ENCODE assay signal across 31 cellular contexts in the genomic region with DNA sequence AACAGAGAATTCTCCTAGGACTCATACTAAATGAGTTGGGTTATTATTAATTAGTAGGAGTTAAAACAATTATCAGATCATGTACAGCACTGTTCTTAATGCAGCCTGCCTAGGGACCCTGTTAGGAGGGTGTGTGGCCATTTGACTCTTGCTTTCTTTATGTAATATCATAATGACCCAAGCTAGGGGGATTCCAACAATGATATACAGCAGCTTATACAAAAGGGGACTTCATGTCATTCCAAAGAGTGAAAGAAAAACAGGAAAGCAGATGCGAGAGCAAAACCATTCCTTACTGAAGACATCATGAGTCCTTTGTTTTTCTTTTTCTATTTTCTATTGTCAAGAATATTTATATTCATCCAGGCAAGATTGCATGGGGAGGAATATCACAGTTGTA.
"Had no signal": no experiment of that assay in that cellular context is flagged by ENCODE, and none has a peak within 500 bp of the region (broad histone marks: within the 10 kb centered on the region; RNA-seq: fewer than 3 reads in every experiment).

No MANE protein-coding gene starts in this region.

- H3K4me1 Mint-ChIP-seq: activated CD4-positive, alpha-beta memory T cell treated with anti-CD3 and anti-CD28 coated beads, Interleukin-2, amount 10 ng/mL, durations not matched to agents 7 days and 5 days; activated CD4-positive, alpha-beta T cell treated with anti-CD3 and anti-CD28 coated beads, Interleukin-2, amount 10 ng/mL, durations not matched to agents 7 days and 5 days; stimulated activated memory B cell treated with anti-CD40 and anti-IgM and Interleukin-4, amounts not matched to agents 10 μg/mL and 1 μg/mL and 100 μg/mL, for 72 hours; stimulated activated naive CD8-positive, alpha-beta T cell treated with anti-CD3 and anti-CD28 coated beads, Interleukin-15, amount 100 ng/mL, for 72 hours had no signal

- H3K9ac ChIP-seq: parathyroid adenoma had no signal

- H3K36me3 Mint-ChIP-seq: activated naive CD4-positive, alpha-beta T cell treated with anti-CD3 and anti-CD28 coated beads, Interleukin-2, amount 50 U/mL, for 72 hours; stimulated activated memory B cell treated with anti-CD40 and anti-IgM and Interleukin-4, amounts not matched to agents 10 μg/mL and 1 μg/mL and 100 μg/mL, for 72 hours; type B pancreatic cell; WTC11 had no signal

- H3K4me3 ChIP-seq: dorsolateral prefrontal cortex, left lung, lower lobe of right lung, mucosa of descending colon, psoas muscle, right atrium auricular region, smooth muscle cell, uterus had no signal

- H3K27ac Mint-ChIP-seq: activated CD4-positive, alpha-beta memory T cell treated with anti-CD3 and anti-CD28 coated beads, Interleukin-2, amount 10 ng/mL, durations not matched to agents 7 days and 5 days; activated CD4-positive, alpha-beta T cell treated with anti-CD3 and anti-CD28 coated beads, Interleukin-2, amount 10 ng/mL, durations not matched to agents 7 days and 5 days; activated naive CD4-positive, alpha-beta T cell treated with anti-CD3 and anti-CD28 coated beads, Interleukin-2, amount 50 U/mL, for 72 hours; activated T-cell treated with anti-CD3 and anti-CD28 coated beads, Interleukin-2, amount 50 U/mL, for 24 hours; activated T-helper 2 cell treated with anti-CD3 and anti-CD28 coated beads, Interferon-gamma antibody, Interleukin-2, Interleukin-4, amounts not matched to agents 10 μg/mL and 5 μg/mL and 100 μg/mL, durations not matched to agents 14 hours and 24 hours and 36 hours; stimulated activated memory B cell treated with anti-CD40 and anti-IgM and Interleukin-4, amounts not matched to agents 10 μg/mL and 1 μg/mL and 100 μg/mL, for 72 hours; stimulated activated naive CD8-positive, alpha-beta T cell treated with anti-CD3 and anti-CD28 coated beads, Interleukin-15, amount 100 ng/mL, for 72 hours; T-helper 17 cell; type B pancreatic cell; WTC11 had no signal

- H3K4me2 ChIP-seq: smooth muscle cell had no signal

- DNase-seq: activated CD4-positive, alpha-beta memory T cell treated with anti-CD3 and anti-CD28 coated beads, Interleukin-2, amount 10 ng/mL, durations not matched to agents 7 days and 5 days; activated CD4-positive, alpha-beta T cell treated with anti-CD3 and anti-CD28 coated beads for 1 hour; activated CD4-positive, alpha-beta T cell treated with anti-CD3 and anti-CD28 coated beads, Interleukin-2, amount 10 ng/mL, durations not matched to agents 7 days and 5 days; activated CD8-positive, alpha-beta memory T cell treated with anti-CD3 and anti-CD28 coated beads, Interleukin-2, amount 50 U/mL, for 48 hours; activated naive CD4-positive, alpha-beta T cell; activated T-cell treated with anti-CD3 and anti-CD28 coated beads, Interleukin-2, amount 50 U/mL, for 24 hours; anterior cingulate cortex; dorsolateral prefrontal cortex; effector memory CD4-positive, alpha-beta T cell; foreskin keratinocyte; left lung; lower lobe of right lung; mucosa of descending colon; psoas muscle; stimulated activated CD4-positive, alpha-beta T cell treated with anti-CD3 and anti-CD28 coated beads, Interleukin-1b, Interleukin-23, amount 100 ng/mL, for 48 hours; stimulated activated CD4-positive, alpha-beta T cell treated with anti-CD3 and anti-CD28 coated beads, Interleukin-4, amount 100 ng/mL, for 4 hours; stimulated activated CD8-positive, alpha-beta memory T cell treated with anti-CD3 and anti-CD28 coated beads, Interleukin-4, amount 100 ng/mL, for 48 hours; stimulated activated naive CD8-positive, alpha-beta T cell treated with anti-CD3 and anti-CD28 coated beads, Interleukin-15, amount 100 ng/mL, for 72 hours; substantia nigra; T-helper 17 cell; uterus had no signal

- H3K9me3 ChIP-seq: left lung, lower lobe of right lung, mucosa of descending colon, psoas muscle, right atrium auricular region, uterus had no signal

- H3K27ac ChIP-seq: dorsolateral prefrontal cortex, foreskin keratinocyte, left lung, lower lobe of right lung, parathyroid adenoma, psoas muscle, right atrium auricular region, uterus had no signal

- H3K79me2 ChIP-seq: parathyroid adenoma had no signal

- H3K27me3 Mint-ChIP-seq: activated CD4-positive, alpha-beta memory T cell treated with anti-CD3 and anti-CD28 coated beads, Interleukin-2, amount 10 ng/mL, durations not matched to agents 7 days and 5 days; activated CD4-positive, alpha-beta T cell treated with anti-CD3 and anti-CD28 coated beads, Interleukin-2, amount 10 ng/mL, durations not matched to agents 7 days and 5 days; activated T-cell treated with anti-CD3 and anti-CD28 coated beads, Interleukin-2, amount 50 U/mL, for 24 hours; stimulated activated memory B cell treated with anti-CD40 and anti-IgM and Interleukin-4, amounts not matched to agents 10 μg/mL and 1 μg/mL and 100 μg/mL, for 72 hours; stimulated activated naive CD8-positive, alpha-beta T cell treated with anti-CD3 and anti-CD28 coated beads, Interleukin-15, amount 100 ng/mL, for 72 hours; T-helper 17 cell; type B pancreatic cell had no signal

- FAIRE-seq: colon, islet of Langerhans had no signal

- H3K4me1 ChIP-seq: foreskin keratinocyte, left lung, lower lobe of right lung, parathyroid adenoma, psoas muscle, right atrium auricular region, uterus had no signal

- H3K9me3 Mint-ChIP-seq: activated T-cell treated with anti-CD3 and anti-CD28 coated beads, Interleukin-2, amount 50 U/mL, for 24 hours; activated T-helper 2 cell treated with anti-CD3 and anti-CD28 coated beads, Interferon-gamma antibody, Interleukin-2, Interleukin-4, amounts not matched to agents 10 μg/mL and 5 μg/mL and 100 μg/mL, durations not matched to agents 14 hours and 24 hours and 36 hours; stimulated activated memory B cell treated with anti-CD40 and anti-IgM and Interleukin-4, amounts not matched to agents 10 μg/mL and 1 μg/mL and 100 μg/mL, for 72 hours; stimulated activated naive CD8-positive, alpha-beta T cell treated with anti-CD3 and anti-CD28 coated beads, Interleukin-15, amount 100 ng/mL, for 72 hours; type B pancreatic cell had no signal

- H3K36me3 ChIP-seq: left lung, lower lobe of right lung, right atrium auricular region, uterus had no signal

- H3K4me3 Mint-ChIP-seq: activated CD4-positive, alpha-beta memory T cell treated with anti-CD3 and anti-CD28 coated beads, Interleukin-2, amount 10 ng/mL, durations not matched to agents 7 days and 5 days; activated CD4-positive, alpha-beta T cell treated with anti-CD3 and anti-CD28 coated beads, Interleukin-2, amount 10 ng/mL, durations not matched to agents 7 days and 5 days; activated T-cell treated with anti-CD3 and anti-CD28 coated beads, Interleukin-2, amount 50 U/mL, for 24 hours; stimulated activated memory B cell treated with anti-CD40 and anti-IgM and Interleukin-4, amounts not matched to agents 10 μg/mL and 1 μg/mL and 100 μg/mL, for 72 hours; stimulated activated naive CD8-positive, alpha-beta T cell treated with anti-CD3 and anti-CD28 coated beads, Interleukin-15, amount 100 ng/mL, for 72 hours; T-helper 17 cell; type B pancreatic cell; WTC11 had no signal

- ATAC-seq: activated naive CD4-positive, alpha-beta T cell treated with anti-CD3 and anti-CD28 coated beads, Interleukin-2, amount 50 U/mL, for 72 hours; foreskin keratinocyte; left lung; lower lobe of right lung; mucosa of descending colon; psoas muscle; stimulated activated memory B cell treated with anti-CD40 and anti-IgM and Interleukin-4, amounts not matched to agents 10 μg/mL and 1 μg/mL and 100 μg/mL, for 72 hours; stimulated activated naive CD8-positive, alpha-beta T cell treated with anti-CD3 and anti-CD28 coated beads, Interleukin-15, amount 100 ng/mL, for 72 hours; T-helper 17 cell; WTC11 had no signal

- H3K27me3 ChIP-seq: dorsolateral prefrontal cortex, foreskin keratinocyte, left lung, right atrium auricular region, uterus had no signal

- H2AFZ ChIP-seq: parathyroid adenoma had no signal
